Comparison of ENCODE assay signal across 18 cellular contexts in genomic region chr5:135105105-135105484, GRCh38.
"Had no signal": no experiment of that assay in that cellular context is flagged by ENCODE, and none has a peak within 500 bp of the region (broad histone marks: within the 10 kb centered on the region; RNA-seq: fewer than 3 reads in every experiment).

No MANE protein-coding gene starts in this region.

- H3K27me3 ChIP-seq: brain microvascular endothelial cell, colonic mucosa had no signal

- H3K4me1 ChIP-seq: colonic mucosa had no signal

- H3K4me3 ChIP-seq: colonic mucosa, dorsolateral prefrontal cortex had no signal

- H3K36me3 ChIP-seq: brain microvascular endothelial cell, colonic mucosa had no signal

- H3K27ac ChIP-seq: brain microvascular endothelial cell, colonic mucosa, dorsolateral prefrontal cortex had no signal

- DNase-seq: activated CD4-positive, alpha-beta T cell treated with anti-CD3 and anti-CD28 coated beads for 48 hours; activated CD4-positive, alpha-beta T cell treated with anti-CD3 and anti-CD28 coated beads, Interleukin-2, amount 50 U/mL, for 1 hour; activated CD4-positive, alpha-beta T cell treated with anti-CD3 and anti-CD28 coated beads, Interleukin-2, amount 50 U/mL, for 48 hours; activated CD8-positive, alpha-beta memory T cell treated with anti-CD3 and anti-CD28 coated beads for 24 hours; activated CD8-positive, alpha-beta T cell treated with anti-CD3 and anti-CD28 coated beads for 36 hours; activated naive CD4-positive, alpha-beta T cell treated with anti-CD3 and anti-CD28 coated beads, Interleukin-2, amount 50 U/mL, for 16 hours; activated T-cell treated with anti-CD3 and anti-CD28 coated beads, Interleukin-2, amount 50 U/mL, for 72 hours; amniotic stem cell; brain microvascular endothelial cell; caudate nucleus; colonic mucosa; effector memory CD4-positive, alpha-beta T cell; endodermal cell; foreskin fibroblast; T-helper 1 cell; T-helper 17 cell had no signal

- ATAC-seq: activated CD8-positive, alpha-beta T cell treated with anti-CD3 and anti-CD28 coated beads for 36 hours; activated T-cell treated with anti-CD3 and anti-CD28 coated beads, Interleukin-2, amount 50 U/mL, for 72 hours; esophagus mucosa; T-helper 17 cell had no signal

- H3K9me3 ChIP-seq: colonic mucosa had no signal
